8 cellular contexts compared by ENCODE assay signal in genomic region chr5:60883229-60883628, GRCh38. TPM values are rescaled to one million over a fixed set of nuclear protein-coding genes. Genes with fewer than 3 reads are reported as not detected.
DNase-seq lines count a peak whose midpoint lies in the region; ATAC-seq, FAIRE-seq and TF ChIP-seq lines count a peak whose summit lies in the region.

No MANE protein-coding gene starts in this region.

- TF ChIP-seq CTCF in DND-41 (IDR thresholded peaks at IDR 0.05; ENCODE audit: borderline replicate concordance, extremely low read depth, low read length, poor library complexity, severe bottlenecking): peak; percentile 29
- TF ChIP-seq CTCF in astrocyte (IDR thresholded peaks at IDR 0.05; ENCODE audit: insufficient read depth, low read depth, low read length): peak; percentile 40
- TF ChIP-seq CTCF in right lobe of liver (IDR thresholded peaks at IDR 0.05): peak in 3 of 4 donors; percentile 20 to 34 (median 21)
- TF ChIP-seq CTCF in Peyer's patch (IDR thresholded peaks at IDR 0.05): peak in 3 of 6 experiments; percentile 60 to 65 (median 61)

- intact Hi-C loops in right lobe of liver (cut with DNase I): no loop called here
- intact Hi-C loops in CD4-positive, alpha-beta memory T cell (cut with micrococcal nuclease): no loop called here

- no peaks in the 10 kb centered on the region for H3K27me3 Mint-ChIP-seq in astrocyte (ENCODE audit: low read depth, unreplicated experiment)
- H3K27me3 Mint-ChIP-seq in CD4-positive, alpha-beta memory T cell: no peaks in the 10 kb centered on the region

- no peaks in the 10 kb centered on the region for H4K20me1 ChIP-seq in DND-41 (ENCODE audit: insufficient read depth, low read length)
- H4K20me1 ChIP-seq in astrocyte (ENCODE audit: insufficient read depth, low read length): no peaks in the 10 kb centered on the region

- TF ChIP-seq POLR2A in right lobe of liver (IDR thresholded peaks at IDR 0.05): no peak
- no peak for TF ChIP-seq POLR2A in Peyer's patch (IDR thresholded peaks at IDR 0.05)

- peak; percentile 50 for FAIRE-seq in astrocyte (lab: Jason Lieb, UNC)

- no peak overlapping the region for H3K4me3 ChIP-seq in DND-41 (ENCODE audit: low read depth in 1 of 2, low read length in 2 of 2)
- no peak overlapping the region for H3K4me3 ChIP-seq in astrocyte (ENCODE audit: insufficient read depth, low read depth, low read length)
- H3K4me3 ChIP-seq in right lobe of liver: no peak overlapping the region
- H3K4me3 ChIP-seq in CD4-positive, alpha-beta memory T cell (ENCODE audit: low read length in 2 of 2): no peak overlapping the region
- H3K4me3 ChIP-seq in Peyer's patch: no peak overlapping the region

- H3K4me2 ChIP-seq in DND-41 (ENCODE audit: insufficient read depth, low read length) (no peak overlapping the region), astrocyte (ENCODE audit: low read length) (no peak overlapping the region)

- H3K9ac ChIP-seq in DND-41 (ENCODE audit: low read depth, low read length): no peak overlapping the region
- H3K9ac ChIP-seq in astrocyte (ENCODE audit: low read length): no peak overlapping the region

- no peak overlapping the region for H3K4me3 Mint-ChIP-seq in astrocyte (ENCODE audit: unreplicated experiment)
- H3K4me3 Mint-ChIP-seq in CD4-positive, alpha-beta memory T cell: no peak overlapping the region

- H2AFZ ChIP-seq in DND-41 (ENCODE audit: low read depth, low read length) (no peak overlapping the region), astrocyte (ENCODE audit: low read depth, low read length) (no peak overlapping the region)

- H3K27ac ChIP-seq in DND-41 (ENCODE audit: low read length) (no peak overlapping the region), astrocyte (ENCODE audit: low read depth, low read length) (no peak overlapping the region), right lobe of liver (no peak overlapping the region), Peyer's patch (no peak overlapping the region)
- no peak overlapping the region for H3K27ac ChIP-seq in CD4-positive, alpha-beta memory T cell (ENCODE audit: low read depth, low read length)

- H3K79me2 ChIP-seq in DND-41 (ENCODE audit: insufficient read depth, low read length): no peaks in the 10 kb centered on the region
- no peaks in the 10 kb centered on the region for H3K79me2 ChIP-seq in astrocyte (ENCODE audit: insufficient read depth, low read length)

- H3K9me3 ChIP-seq in DND-41 (ENCODE audit: insufficient read depth, low read length, severe bottlenecking): no peaks in the 10 kb centered on the region
- H3K9me3 ChIP-seq in astrocyte (ENCODE audit: insufficient read depth, low read depth, low read length): no peaks in the 10 kb centered on the region
- H3K9me3 ChIP-seq in right lobe of liver: no peaks in the 10 kb centered on the region
- no peaks in the 10 kb centered on the region for H3K9me3 ChIP-seq in CD4-positive, alpha-beta memory T cell (ENCODE audit: control insufficient read depth in 1 of 2, low read length in 2 of 2)
- no peaks in the 10 kb centered on the region for H3K9me3 ChIP-seq in Peyer's patch

- H3K27ac Mint-ChIP-seq in astrocyte (ENCODE audit: unreplicated experiment): no peak overlapping the region
- H3K27ac Mint-ChIP-seq in CD4-positive, alpha-beta memory T cell: no peak overlapping the region

- H3K9me3 Mint-ChIP-seq in astrocyte (ENCODE audit: unreplicated experiment): peaks cover 12% of the 10 kb centered on the region
- peaks cover 0 to 18% (median 11%) of the 10 kb centered on the region in 8 donors for H3K9me3 Mint-ChIP-seq in CD4-positive, alpha-beta memory T cell

- no peaks in the 10 kb centered on the region; the same call in 1 of the 2 replicates for H3K36me3 ChIP-seq in DND-41 (ENCODE audit: insufficient read depth, low read length)
- no peaks in the 10 kb centered on the region for H3K36me3 ChIP-seq in astrocyte (ENCODE audit: insufficient read depth, low read length)
- H3K36me3 ChIP-seq in right lobe of liver: no peaks in the 10 kb centered on the region
- H3K36me3 ChIP-seq in CD4-positive, alpha-beta memory T cell (ENCODE audit: insufficient read depth, low read length): no peaks in the 10 kb centered on the region
- H3K36me3 ChIP-seq in Peyer's patch: no peaks in the 10 kb centered on the region

- CTCF ChIA-PET in CD4-positive, alpha-beta memory T cell (lab: Charles Lee; ENCODE audit: partially characterized antibody): interaction anchor here (1.3 kb wide), 1 partner anchor 28 kb away, joined by 3 read pairs; no protein-coding TSS in a partner anchor

- peaks cover 18% of the 10 kb centered on the region for H3K36me3 Mint-ChIP-seq in astrocyte (ENCODE audit: low read depth, unreplicated experiment)
- H3K36me3 Mint-ChIP-seq in CD4-positive, alpha-beta memory T cell: peaks cover 22 to 27% of the 10 kb centered on the region in 2 donors

- DNase-seq in DND-41 (no peak), HT1080 (ENCODE audit: low read depth) (peak; percentile 13), astrocyte (ENCODE audit: low read depth) (no peak), right lobe of liver (no peak), ecto neural progenitor cell (ENCODE audit: low spot score) (no peak), Peyer's patch (no peak)
- no peak for DNase-seq in CD4-positive, alpha-beta memory T cell

- H3K27me3 ChIP-seq in DND-41 (ENCODE audit: insufficient read depth, low read length, poor library complexity) (no peaks in the 10 kb centered on the region), astrocyte (ENCODE audit: insufficient read depth, low read length) (no peaks in the 10 kb centered on the region), right lobe of liver (no peaks in the 10 kb centered on the region), Peyer's patch (no peaks in the 10 kb centered on the region)
- no peaks in the 10 kb centered on the region for H3K27me3 ChIP-seq in CD4-positive, alpha-beta memory T cell (ENCODE audit: insufficient read depth, low read length)

- no peaks in the 10 kb centered on the region for H3K4me1 ChIP-seq in DND-41 (ENCODE audit: insufficient read depth, low read length)
- no peaks in the 10 kb centered on the region for H3K4me1 ChIP-seq in astrocyte (ENCODE audit: insufficient read depth, low read length)
- no peaks in the 10 kb centered on the region for H3K4me1 ChIP-seq in right lobe of liver
- H3K4me1 ChIP-seq in CD4-positive, alpha-beta memory T cell (ENCODE audit: insufficient read depth, low read length): no peaks in the 10 kb centered on the region
- no peaks in the 10 kb centered on the region for H3K4me1 ChIP-seq in Peyer's patch

- no peaks in the 10 kb centered on the region for H3K4me1 Mint-ChIP-seq in astrocyte (ENCODE audit: low read depth, unreplicated experiment)
- H3K4me1 Mint-ChIP-seq in CD4-positive, alpha-beta memory T cell: no peaks in the 10 kb centered on the region

- POLR2A ChIA-PET in CD4-positive, alpha-beta memory T cell (lab: Charles Lee; ENCODE audit: partially characterized antibody): no interaction called here

- ATAC-seq in DND-41 (ENCODE audit: insufficient read depth, low read depth) (no peak), right lobe of liver (no peak), HG02970 (IDR thresholded peaks at IDR 0.05; ENCODE audit: low FRiP score, unreplicated experiment) (no peak)

RNA-seq across cellular contexts. Expression of gene ELOVL7, which starts 39.2 kb away (rescaled TPM):
- total RNA-seq in HT1080 (2014; rRNA removed; shearing (Covaris generic)): 2.6 and 4.4 TPM in 2 replicates
- 5.6 and 6.5 TPM in 2 replicates for polyA plus RNA-seq in HT1080 (2015; cell fraction: cytosol; rRNA removed)
- 5.6 and 6.4 TPM in 2 replicates for polyA plus RNA-seq in HT1080 (2015; cell fraction: nucleus; rRNA removed)
- total RNA-seq in astrocyte (0.72 and 1.0 TPM in 2 replicates), right lobe of liver (1 to 10 TPM in 1 of 6 experiments, under 1 TPM in 5; 0.19 to 1.2 (median 0.63) TPM), Peyer's patch (10 to 100 TPM in 3 of 4 donors, 1 to 10 TPM in 1; 5.8 to 77.6 (median 34.3) TPM)
- not detected for total RNA-seq in CD4-positive, alpha-beta memory T cell
- not detected for polyA plus RNA-seq in CD4-positive, alpha-beta memory T cell
